Comparison of ENCODE assay signal across 14 cellular contexts in genomic region chr13:24033527-24034302, GRCh38.
DNase-seq lines count a peak whose midpoint lies in the region; ATAC-seq and TF ChIP-seq lines count a peak whose summit lies in the region.
"Had no signal": no experiment of that assay in that cellular context is flagged by ENCODE, and none has a peak within 500 bp of the region (broad histone marks: within the 10 kb centered on the region; RNA-seq: fewer than 3 reads in every experiment).

No MANE protein-coding gene starts in this region.

- H3K27me3 ChIP-seq in left lung: no peaks in the 10 kb centered on the region
- no peaks in the 10 kb centered on the region for H3K27me3 ChIP-seq in mesendoderm (ENCODE audit: insufficient read depth, low read length, poor library complexity)

- peaks cover 9 to 25% of the 10 kb centered on the region in 2 donors for H3K4me1 ChIP-seq in left lung
- H3K4me1 ChIP-seq in mesendoderm (ENCODE audit: control insufficient read depth, low read depth, low read length): no peaks in the 10 kb centered on the region

- intact Hi-C loops in left lung (cut with DNase I): no loop called here

- H3K79me1 ChIP-seq in mesendoderm (ENCODE audit: low read length): no peaks in the 10 kb centered on the region

- H2BK120ac ChIP-seq in mesendoderm (ENCODE audit: low read depth, low read length): no peak overlapping the region

- no peak for TF ChIP-seq CTCF in coronary artery (IDR thresholded peaks at IDR 0.05)
- no peak for TF ChIP-seq CTCF in left lung (IDR thresholded peaks at IDR 0.05)

- H3K27me3 Mint-ChIP-seq in stimulated activated memory B cell treated with anti-CD40 and anti-IgM and Interleukin-4, amounts not matched to agents 10 μg/mL and 1 μg/mL and 100 μg/mL, for 72 hours: peaks cover 26% of the 10 kb centered on the region

- H3K9ac ChIP-seq in mesendoderm (ENCODE audit: low read length): no peak overlapping the region

- no peak overlapping the region for H4K5ac ChIP-seq in mesendoderm (ENCODE audit: low read length)

- H3K27ac ChIP-seq in coronary artery: peak overlapping the region; percentile 44 to 86
- H3K27ac ChIP-seq in left lung: peak overlapping the region; percentile 2 to 67
- H3K27ac ChIP-seq in mesendoderm (ENCODE audit: low read depth, low read length): no peak overlapping the region
- H3K27ac ChIP-seq: WERI-Rb-1 had no signal

- peaks cover 4% of the 10 kb centered on the region for H3K9me3 Mint-ChIP-seq in stimulated activated memory B cell treated with anti-CD40 and anti-IgM and Interleukin-4, amounts not matched to agents 10 μg/mL and 1 μg/mL and 100 μg/mL, for 72 hours
- H3K9me3 Mint-ChIP-seq: activated T-cell treated with anti-CD3 and anti-CD28 coated beads, Interleukin-2, amount 50 U/mL, for 24 hours had no signal

- H2AK5ac ChIP-seq in mesendoderm (ENCODE audit: low read length): no peak overlapping the region

- no peak overlapping the region for H3K4me3 Mint-ChIP-seq in stimulated activated memory B cell treated with anti-CD40 and anti-IgM and Interleukin-4, amounts not matched to agents 10 μg/mL and 1 μg/mL and 100 μg/mL, for 72 hours
- H3K4me3 Mint-ChIP-seq: activated T-cell treated with anti-CD3 and anti-CD28 coated beads, Interleukin-2, amount 50 U/mL, for 24 hours; naive thymus-derived CD4-positive, alpha-beta T cell had no signal

- H3K18ac ChIP-seq in mesendoderm (ENCODE audit: low read length): no peak overlapping the region

- H3K4me2 ChIP-seq in mesendoderm (ENCODE audit: low read length): no peak overlapping the region

- no peak overlapping the region for H2BK15ac ChIP-seq in mesendoderm (replicated peaks; ENCODE audit: low read depth)

- H3K36me3 Mint-ChIP-seq in stimulated activated memory B cell treated with anti-CD40 and anti-IgM and Interleukin-4, amounts not matched to agents 10 μg/mL and 1 μg/mL and 100 μg/mL, for 72 hours: no peaks in the 10 kb centered on the region

- no peaks in the 10 kb centered on the region for H3K36me3 ChIP-seq in left lung
- H3K36me3 ChIP-seq in mesendoderm (ENCODE audit: control insufficient read depth, insufficient read depth, low read length): no peaks in the 10 kb centered on the region
- H3K36me3 ChIP-seq: WERI-Rb-1 had no signal

- WGBS in mesendoderm (ENCODE audit: extremely low coverage, insufficient coverage, low lambda C conversion rate): no CpG with 5 or more reads among the region's 11 CpGs

- no peaks in the 10 kb centered on the region for H3K79me2 ChIP-seq in mesendoderm (ENCODE audit: control insufficient read depth, insufficient read depth, low read length)

- no peak overlapping the region for H3K23ac ChIP-seq in mesendoderm (ENCODE audit: low read length)

- H3K4me1 Mint-ChIP-seq in stimulated activated memory B cell treated with anti-CD40 and anti-IgM and Interleukin-4, amounts not matched to agents 10 μg/mL and 1 μg/mL and 100 μg/mL, for 72 hours: no peaks in the 10 kb centered on the region

- peak; percentile 43 for ATAC-seq in left lung
- peak; percentile 27 for ATAC-seq in stimulated activated memory B cell treated with anti-CD40 and anti-IgM and Interleukin-4, amounts not matched to agents 10 μg/mL and 1 μg/mL and 100 μg/mL, for 72 hours
- ATAC-seq: naive thymus-derived CD4-positive, alpha-beta T cell had no signal

- no peak overlapping the region for H3K27ac Mint-ChIP-seq in stimulated activated memory B cell treated with anti-CD40 and anti-IgM and Interleukin-4, amounts not matched to agents 10 μg/mL and 1 μg/mL and 100 μg/mL, for 72 hours
- H3K27ac Mint-ChIP-seq: activated T-cell treated with anti-CD3 and anti-CD28 coated beads, Interleukin-2, amount 50 U/mL, for 24 hours; naive thymus-derived CD4-positive, alpha-beta T cell had no signal

- no peaks in the 10 kb centered on the region for H3K9me3 ChIP-seq in left lung

- no peak overlapping the region for H2BK5ac ChIP-seq in mesendoderm (ENCODE audit: low read length)

- no peak overlapping the region for H3K4ac ChIP-seq in mesendoderm (ENCODE audit: low read depth, low read length)

- H3K56ac ChIP-seq in mesendoderm (ENCODE audit: low read length): no peak overlapping the region

- H3K4me3 ChIP-seq in coronary artery (peak overlapping the region; percentile 22), left lung (no peak overlapping the region), mesendoderm (ENCODE audit: low read length) (no peak overlapping the region)

- no peak overlapping the region for H4K8ac ChIP-seq in mesendoderm (ENCODE audit: low read depth, low read length)

- peak; percentile 67 for DNase-seq in GM04504 (ENCODE audit: low read depth)
- no peak for DNase-seq in coronary artery (ENCODE audit: low spot score)
- DNase-seq in left lung: no peak
- DNase-seq in NCI-H187 treated with DMSO at 0.1 percent for 48 hours (lab: John Stamatoyannopoulos, UW): no peak
- DNase-seq in NCI-H2081 treated with DMSO at 0.1 percent for 48 hours (lab: John Stamatoyannopoulos, UW): no peak
- DNase-seq in mesendoderm: no peak
- no peak for DNase-seq in NCI-H2171 (lab: John Stamatoyannopoulos, UW)
- DNase-seq: activated T-cell treated with anti-CD3 and anti-CD28 coated beads, Interleukin-2, amount 50 U/mL, for 24 hours; naive thymus-derived CD4-positive, alpha-beta T cell; NCI-H524; SHP77 treated with DMSO at 0.1 percent for 48 hours; substantia nigra; WERI-Rb-1 had no signal
